ENCODE assay signal across 1 cellular context in genomic region chr10:13414855-13415254, GRCh38.
A peak's percentile ranks its signal among the peaks of the same experiment; 100 is the strongest.
TF ChIP-seq lines count a peak whose summit lies in the region.

No MANE protein-coding gene starts in this region.

TF ChIP-seq in HepG2, 621 proteins besides CTCF, POLR2A, EP300 and RAD21 (continued from another document and continues in another):
- no peak for TF ChIP-seq REPIN1 (CRISPR knock-in tag; IDR thresholded peaks at IDR 0.05; ENCODE audit: borderline replicate concordance, low read depth)
- no peak for TF ChIP-seq SAFB2 (CRISPR knock-in tag; IDR thresholded peaks at IDR 0.05; ENCODE audit: borderline replicate concordance, low read depth)
- no peak for TF ChIP-seq ZBTB43 (CRISPR knock-in tag; conservative IDR thresholded peaks at IDR 0.05)
- TF ChIP-seq ARNT2 (CRISPR knock-in tag; IDR thresholded peaks at IDR 0.05; ENCODE audit: low read depth) = no peak
- TF ChIP-seq BCL3 (CRISPR knock-in tag; IDR thresholded peaks at IDR 0.05) = no peak
- no peak for TF ChIP-seq ZHX1 (CRISPR knock-in tag; IDR thresholded peaks at IDR 0.05; ENCODE audit: low read depth)
- no peak for TF ChIP-seq TBL1XR1 (IDR thresholded peaks at IDR 0.05; ENCODE audit: borderline replicate concordance, low read length, partially characterized antibody)
- 0 out of 2 replicates have a peak, but pooled peaks have one; percentile 35 for TF ChIP-seq KDM2A (CRISPR knock-in tag; IDR thresholded peaks at IDR 0.05; ENCODE audit: borderline replicate concordance, low read depth)
- TF ChIP-seq MZF1 (CRISPR knock-in tag; IDR thresholded peaks at IDR 0.05; ENCODE audit: borderline replicate concordance) = no peak
- no peak for TF ChIP-seq NRL (CRISPR knock-in tag; IDR thresholded peaks at IDR 0.05; ENCODE audit: borderline replicate concordance)
- TF ChIP-seq RORA (CRISPR knock-in tag; IDR thresholded peaks at IDR 0.05) = no peak
- TF ChIP-seq, protein P1, sequence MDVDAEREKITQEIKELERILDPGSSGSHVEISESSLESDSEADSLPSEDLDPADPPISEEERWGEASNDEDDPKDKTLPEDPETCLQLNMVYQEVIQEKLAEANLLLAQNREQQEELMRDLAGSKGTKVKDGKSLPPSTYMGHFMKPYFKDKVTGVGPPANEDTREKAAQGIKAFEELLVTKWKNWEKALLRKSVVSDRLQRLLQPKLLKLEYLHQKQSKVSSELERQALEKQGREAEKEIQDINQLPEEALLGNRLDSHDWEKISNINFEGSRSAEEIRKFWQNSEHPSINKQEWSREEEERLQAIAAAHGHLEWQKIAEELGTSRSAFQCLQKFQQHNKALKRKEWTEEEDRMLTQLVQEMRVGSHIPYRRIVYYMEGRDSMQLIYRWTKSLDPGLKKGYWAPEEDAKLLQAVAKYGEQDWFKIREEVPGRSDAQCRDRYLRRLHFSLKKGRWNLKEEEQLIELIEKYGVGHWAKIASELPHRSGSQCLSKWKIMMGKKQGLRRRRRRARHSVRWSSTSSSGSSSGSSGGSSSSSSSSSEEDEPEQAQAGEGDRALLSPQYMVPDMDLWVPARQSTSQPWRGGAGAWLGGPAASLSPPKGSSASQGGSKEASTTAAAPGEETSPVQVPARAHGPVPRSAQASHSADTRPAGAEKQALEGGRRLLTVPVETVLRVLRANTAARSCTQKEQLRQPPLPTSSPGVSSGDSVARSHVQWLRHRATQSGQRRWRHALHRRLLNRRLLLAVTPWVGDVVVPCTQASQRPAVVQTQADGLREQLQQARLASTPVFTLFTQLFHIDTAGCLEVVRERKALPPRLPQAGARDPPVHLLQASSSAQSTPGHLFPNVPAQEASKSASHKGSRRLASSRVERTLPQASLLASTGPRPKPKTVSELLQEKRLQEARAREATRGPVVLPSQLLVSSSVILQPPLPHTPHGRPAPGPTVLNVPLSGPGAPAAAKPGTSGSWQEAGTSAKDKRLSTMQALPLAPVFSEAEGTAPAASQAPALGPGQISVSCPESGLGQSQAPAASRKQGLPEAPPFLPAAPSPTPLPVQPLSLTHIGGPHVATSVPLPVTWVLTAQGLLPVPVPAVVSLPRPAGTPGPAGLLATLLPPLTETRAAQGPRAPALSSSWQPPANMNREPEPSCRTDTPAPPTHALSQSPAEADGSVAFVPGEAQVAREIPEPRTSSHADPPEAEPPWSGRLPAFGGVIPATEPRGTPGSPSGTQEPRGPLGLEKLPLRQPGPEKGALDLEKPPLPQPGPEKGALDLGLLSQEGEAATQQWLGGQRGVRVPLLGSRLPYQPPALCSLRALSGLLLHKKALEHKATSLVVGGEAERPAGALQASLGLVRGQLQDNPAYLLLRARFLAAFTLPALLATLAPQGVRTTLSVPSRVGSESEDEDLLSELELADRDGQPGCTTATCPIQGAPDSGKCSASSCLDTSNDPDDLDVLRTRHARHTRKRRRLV (CRISPR knock-in tag; IDR thresholded peaks at IDR 0.05) = no peak
- no peak for TF ChIP-seq ZFYVE20 (CRISPR knock-in tag; IDR thresholded peaks at IDR 0.05; ENCODE audit: borderline replicate concordance, low read depth)
- TF ChIP-seq, protein P2, sequence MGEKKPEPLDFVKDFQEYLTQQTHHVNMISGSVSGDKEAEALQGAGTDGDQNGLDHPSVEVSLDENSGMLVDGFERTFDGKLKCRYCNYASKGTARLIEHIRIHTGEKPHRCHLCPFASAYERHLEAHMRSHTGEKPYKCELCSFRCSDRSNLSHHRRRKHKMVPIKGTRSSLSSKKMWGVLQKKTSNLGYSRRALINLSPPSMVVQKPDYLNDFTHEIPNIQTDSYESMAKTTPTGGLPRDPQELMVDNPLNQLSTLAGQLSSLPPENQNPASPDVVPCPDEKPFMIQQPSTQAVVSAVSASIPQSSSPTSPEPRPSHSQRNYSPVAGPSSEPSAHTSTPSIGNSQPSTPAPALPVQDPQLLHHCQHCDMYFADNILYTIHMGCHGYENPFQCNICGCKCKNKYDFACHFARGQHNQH (CRISPR knock-in tag; IDR thresholded peaks at IDR 0.05) = peak; percentile 80
- TF ChIP-seq CREB3 (CRISPR knock-in tag; IDR thresholded peaks at IDR 0.05) = no peak
- no peak for TF ChIP-seq ZNF367 (CRISPR knock-in tag; IDR thresholded peaks at IDR 0.05; ENCODE audit: borderline replicate concordance)
- no peak for TF ChIP-seq BRF2 (CRISPR knock-in tag; IDR thresholded peaks at IDR 0.05)
- TF ChIP-seq, protein P3, sequence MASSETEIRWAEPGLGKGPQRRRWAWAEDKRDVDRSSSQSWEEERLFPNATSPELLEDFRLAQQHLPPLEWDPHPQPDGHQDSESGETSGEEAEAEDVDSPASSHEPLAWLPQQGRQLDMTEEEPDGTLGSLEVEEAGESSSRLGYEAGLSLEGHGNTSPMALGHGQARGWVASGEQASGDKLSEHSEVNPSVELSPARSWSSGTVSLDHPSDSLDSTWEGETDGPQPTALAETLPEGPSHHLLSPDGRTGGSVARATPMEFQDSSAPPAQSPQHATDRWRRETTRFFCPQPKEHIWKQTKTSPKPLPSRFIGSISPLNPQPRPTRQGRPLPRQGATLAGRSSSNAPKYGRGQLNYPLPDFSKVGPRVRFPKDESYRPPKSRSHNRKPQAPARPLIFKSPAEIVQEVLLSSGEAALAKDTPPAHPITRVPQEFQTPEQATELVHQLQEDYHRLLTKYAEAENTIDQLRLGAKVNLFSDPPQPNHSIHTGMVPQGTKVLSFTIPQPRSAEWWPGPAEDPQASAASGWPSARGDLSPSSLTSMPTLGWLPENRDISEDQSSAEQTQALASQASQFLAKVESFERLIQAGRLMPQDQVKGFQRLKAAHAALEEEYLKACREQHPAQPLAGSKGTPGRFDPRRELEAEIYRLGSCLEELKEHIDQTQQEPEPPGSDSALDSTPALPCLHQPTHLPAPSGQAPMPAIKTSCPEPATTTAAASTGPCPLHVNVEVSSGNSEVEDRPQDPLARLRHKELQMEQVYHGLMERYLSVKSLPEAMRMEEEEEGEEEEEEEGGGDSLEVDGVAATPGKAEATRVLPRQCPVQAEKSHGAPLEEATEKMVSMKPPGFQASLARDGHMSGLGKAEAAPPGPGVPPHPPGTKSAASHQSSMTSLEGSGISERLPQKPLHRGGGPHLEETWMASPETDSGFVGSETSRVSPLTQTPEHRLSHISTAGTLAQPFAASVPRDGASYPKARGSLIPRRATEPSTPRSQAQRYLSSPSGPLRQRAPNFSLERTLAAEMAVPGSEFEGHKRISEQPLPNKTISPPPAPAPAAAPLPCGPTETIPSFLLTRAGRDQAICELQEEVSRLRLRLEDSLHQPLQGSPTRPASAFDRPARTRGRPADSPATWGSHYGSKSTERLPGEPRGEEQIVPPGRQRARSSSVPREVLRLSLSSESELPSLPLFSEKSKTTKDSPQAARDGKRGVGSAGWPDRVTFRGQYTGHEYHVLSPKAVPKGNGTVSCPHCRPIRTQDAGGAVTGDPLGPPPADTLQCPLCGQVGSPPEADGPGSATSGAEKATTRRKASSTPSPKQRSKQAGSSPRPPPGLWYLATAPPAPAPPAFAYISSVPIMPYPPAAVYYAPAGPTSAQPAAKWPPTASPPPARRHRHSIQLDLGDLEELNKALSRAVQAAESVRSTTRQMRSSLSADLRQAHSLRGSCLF (CRISPR knock-in tag; IDR thresholded peaks at IDR 0.05; ENCODE audit: borderline replicate concordance) = no peak
- no peak for TF ChIP-seq ZMAT5 (CRISPR knock-in tag; IDR thresholded peaks at IDR 0.05; ENCODE audit: borderline replicate concordance, low read depth)
- no peak for TF ChIP-seq ZBTB42 (CRISPR knock-in tag; IDR thresholded peaks at IDR 0.05)
- TF ChIP-seq MLLT10 (CRISPR knock-in tag; IDR thresholded peaks at IDR 0.05) = no peak
- TF ChIP-seq ZNF773 (CRISPR knock-in tag; IDR thresholded peaks at IDR 0.05; ENCODE audit: borderline replicate concordance) = no peak
- TF ChIP-seq XRCC5 (optimal IDR thresholded peaks at IDR 0.05; ENCODE audit: low read length) = peak; percentile 31
- TF ChIP-seq CHD4 (IDR thresholded peaks at IDR 0.05; ENCODE audit: borderline replicate concordance, low read length) = no peak
- TF ChIP-seq TARDBP (CRISPR knock-in tag; IDR thresholded peaks at IDR 0.05) = 0 out of 2 replicates have a peak, but pooled peaks have one; percentile 56
- TF ChIP-seq WIZ (CRISPR knock-in tag; IDR thresholded peaks at IDR 0.05) = no peak
- TF ChIP-seq NFE2L2 (IDR thresholded peaks at IDR 0.05; ENCODE audit: low read length) = no peak
- TF ChIP-seq ISL2 (CRISPR knock-in tag; IDR thresholded peaks at IDR 0.05) = no peak
- no peak for TF ChIP-seq ZNF136 (CRISPR knock-in tag; IDR thresholded peaks at IDR 0.05; ENCODE audit: low read depth)
- no peak for TF ChIP-seq HDAC6 (IDR thresholded peaks at IDR 0.05; ENCODE audit: low read depth, low read length)
- no peak; the same call in 1 of the 2 replicates for TF ChIP-seq ZNF556 (CRISPR knock-in tag; IDR thresholded peaks at IDR 0.05; ENCODE audit: borderline replicate concordance)
- no peak for TF ChIP-seq ZNF687 (CRISPR knock-in tag; IDR thresholded peaks at IDR 0.05)
- no peak for TF ChIP-seq SATB2 (CRISPR knock-in tag; IDR thresholded peaks at IDR 0.05)
